Comparison of ENCODE assay signal across 8 cellular contexts in the genomic region with DNA sequence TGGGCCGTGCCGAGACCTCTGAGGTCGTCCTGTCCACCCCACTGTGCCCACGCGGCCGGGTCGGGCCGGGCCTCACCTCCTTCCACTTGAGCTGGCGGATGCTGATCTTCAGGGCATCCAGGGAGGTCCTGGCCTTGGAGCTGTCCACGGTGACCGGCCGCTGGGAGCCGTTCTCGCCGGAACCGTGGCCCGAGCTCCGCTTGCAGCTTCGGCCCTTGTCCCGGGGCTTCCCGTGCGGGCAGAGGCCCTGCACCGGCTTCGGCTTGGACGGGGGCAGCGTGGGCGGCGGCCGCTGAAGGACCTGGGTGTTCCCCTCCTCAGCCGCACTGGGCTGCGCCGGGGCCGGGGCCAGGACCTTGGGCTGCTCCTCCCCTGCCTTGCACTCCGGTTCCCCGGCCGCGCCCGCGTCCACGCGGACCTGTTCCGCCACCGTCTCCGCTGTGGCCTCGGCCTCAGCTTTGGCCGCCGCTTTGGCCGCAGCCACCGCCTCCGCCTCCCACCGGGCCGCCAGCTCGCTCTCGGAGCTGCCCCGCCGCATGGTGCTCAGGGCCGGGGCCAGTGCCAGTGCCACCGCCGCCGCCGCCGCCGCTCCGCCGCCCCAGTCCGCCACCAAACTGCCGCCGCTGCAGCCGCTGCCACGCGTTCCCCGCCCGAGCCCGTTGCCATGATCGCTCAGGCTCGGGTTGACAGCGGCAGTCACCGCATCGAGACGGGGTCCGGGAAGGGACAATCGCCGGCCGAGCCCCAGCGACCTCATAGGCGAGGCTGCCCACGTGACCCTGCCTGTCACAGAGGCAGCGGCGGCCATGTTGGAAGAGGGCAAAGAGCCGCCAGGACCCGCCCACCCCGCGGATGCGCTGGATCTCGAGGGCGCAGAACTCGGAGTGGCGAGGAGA. TPM values are rescaled to one million over a fixed set of nuclear protein-coding genes. Genes with fewer than 3 reads are reported as not detected.
DNase-seq lines count a peak whose midpoint lies in the region; ATAC-seq and TF ChIP-seq lines count a peak whose summit lies in the region.

A gene with protein sequence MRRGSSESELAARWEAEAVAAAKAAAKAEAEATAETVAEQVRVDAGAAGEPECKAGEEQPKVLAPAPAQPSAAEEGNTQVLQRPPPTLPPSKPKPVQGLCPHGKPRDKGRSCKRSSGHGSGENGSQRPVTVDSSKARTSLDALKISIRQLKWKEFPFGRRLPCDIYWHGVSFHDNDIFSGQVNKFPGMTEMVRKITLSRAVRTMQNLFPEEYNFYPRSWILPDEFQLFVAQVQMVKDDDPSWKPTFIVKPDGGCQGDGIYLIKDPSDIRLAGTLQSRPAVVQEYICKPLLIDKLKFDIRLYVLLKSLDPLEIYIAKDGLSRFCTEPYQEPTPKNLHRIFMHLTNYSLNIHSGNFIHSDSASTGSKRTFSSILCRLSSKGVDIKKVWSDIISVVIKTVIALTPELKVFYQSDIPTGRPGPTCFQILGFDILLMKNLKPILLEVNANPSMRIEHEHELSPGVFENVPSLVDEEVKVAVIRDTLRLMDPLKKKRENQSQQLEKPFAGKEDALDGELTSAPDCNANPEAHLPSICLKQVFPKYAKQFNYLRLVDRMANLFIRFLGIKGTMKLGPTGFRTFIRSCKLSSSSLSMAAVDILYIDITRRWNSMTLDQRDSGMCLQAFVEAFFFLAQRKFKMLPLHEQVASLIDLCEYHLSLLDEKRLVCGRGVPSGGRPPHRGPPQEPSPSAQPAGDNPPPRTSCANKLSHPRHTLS (minus strand): TSS at position 698 of the 896 bp plus-strand sequence. CDS start 160 bp downstream, at position 538.

- H3K9me3 ChIP-seq in DND-41 (ENCODE audit: insufficient read depth, low read length, severe bottlenecking) (no peaks in the 10 kb centered on the region), KOPT-K1 (ENCODE audit: insufficient read depth, low read length, poor library complexity, severe bottlenecking) (no peaks in the 10 kb centered on the region), Peyer's patch (no peaks in the 10 kb centered on the region), fibroblast of lung (ENCODE audit: control insufficient read depth, insufficient read depth, low read depth, low read length) (no peaks in the 10 kb centered on the region)

- peaks cover 10% of the 10 kb centered on the region for H3K27me3 Mint-ChIP-seq in activated T-helper 1 cell treated with anti-CD3 and anti-CD28 coated beads, Interleukin-12 subunit alpha, Interleukin-12 subunit beta, Interleukin-2, Interleukin-4 antibody, amounts not matched to agents 30 ng/mL and 10 ng/mL and 1 ng/mL, durations not matched to agents 14 hours and 24 hours and 36 hours (ENCODE audit: insufficient read depth)
- peaks cover 0 to 4% (median 0%) of the 10 kb centered on the region in 5 donors for H3K27me3 Mint-ChIP-seq in naive thymus-derived CD8-positive, alpha-beta T cell
- H3K27me3 Mint-ChIP-seq in stimulated activated naive B cell treated with anti-CD40 and anti-IgM and Interleukin-4, amounts not matched to agents 10 μg/mL and 1 μg/mL and 100 μg/mL, for 72 hours, result peaks cover 14 to 17% of the 10 kb centered on the region in 2 donors

- H3K9me3 Mint-ChIP-seq in activated T-helper 1 cell treated with anti-CD3 and anti-CD28 coated beads, Interleukin-12 subunit alpha, Interleukin-12 subunit beta, Interleukin-2, Interleukin-4 antibody, amounts not matched to agents 30 ng/mL and 10 ng/mL and 1 ng/mL, durations not matched to agents 14 hours and 24 hours and 36 hours, result no peaks in the 10 kb centered on the region
- no peaks in the 10 kb centered on the region for H3K9me3 Mint-ChIP-seq in naive thymus-derived CD8-positive, alpha-beta T cell
- no peaks in the 10 kb centered on the region for H3K9me3 Mint-ChIP-seq in stimulated activated naive B cell treated with anti-CD40 and anti-IgM and Interleukin-4, amounts not matched to agents 10 μg/mL and 1 μg/mL and 100 μg/mL, for 72 hours

- H3K9ac ChIP-seq in DND-41 (ENCODE audit: low read depth, low read length) (peak within 1 kb of the TSS; percentile 68), fibroblast of lung (ENCODE audit: insufficient read depth, low read length) (peak within 1 kb of the TSS; percentile 73)

- H2AFZ ChIP-seq in DND-41 (ENCODE audit: low read depth, low read length), result peak within 1 kb of the TSS; percentile 86
- H2AFZ ChIP-seq in fibroblast of lung (ENCODE audit: low read length), result peak within 1 kb of the TSS; percentile 54

- DNase-seq in DND-41 (peak; percentile 93), Peyer's patch (peak; percentile 98 to 99 (median 98)), fibroblast of lung (ENCODE audit: low read depth in 2 of 2) (peak; percentile 92 to 93)
- peak; percentile 95 for DNase-seq in activated T-helper 1 cell treated with anti-CD3 and anti-CD28 coated beads, Interleukin-12 subunit alpha, Interleukin-12 subunit beta, Interleukin-2, Interleukin-4 antibody, amounts not matched to agents 30 ng/mL and 10 ng/mL and 1 ng/mL, durations not matched to agents 14 hours and 24 hours and 36 hours (ENCODE audit: low spot score)
- peak; percentile 93 to 98 (median 96) for DNase-seq in naive thymus-derived CD8-positive, alpha-beta T cell
- DNase-seq in stimulated activated naive B cell treated with anti-CD40 and anti-IgM and Interleukin-4, amounts not matched to agents 10 μg/mL and 1 μg/mL and 100 μg/mL, for 72 hours, result peak; percentile 93

- H3K4me1 Mint-ChIP-seq in activated T-helper 1 cell treated with anti-CD3 and anti-CD28 coated beads, Interleukin-12 subunit alpha, Interleukin-12 subunit beta, Interleukin-2, Interleukin-4 antibody, amounts not matched to agents 30 ng/mL and 10 ng/mL and 1 ng/mL, durations not matched to agents 14 hours and 24 hours and 36 hours (ENCODE audit: low read depth), result peaks cover 25% of the 10 kb centered on the region
- peaks cover 32 to 57% (median 49%) of the 10 kb centered on the region in 4 donors for H3K4me1 Mint-ChIP-seq in naive thymus-derived CD8-positive, alpha-beta T cell
- peaks cover 34 to 54% of the 10 kb centered on the region in 2 donors for H3K4me1 Mint-ChIP-seq in stimulated activated naive B cell treated with anti-CD40 and anti-IgM and Interleukin-4, amounts not matched to agents 10 μg/mL and 1 μg/mL and 100 μg/mL, for 72 hours

- POLR2A ChIA-PET in naive thymus-derived CD8-positive, alpha-beta T cell (lab: Charles Lee), result interaction anchor here (0.5 to 1.7 kb wide), 2 partner anchors 254 to 1441 kb away, joined by 4 read pairs; no protein-coding TSS in a partner anchor

- H3K36me3 ChIP-seq in DND-41 (ENCODE audit: insufficient read depth, low read length) (no peaks in the 10 kb centered on the region), KOPT-K1 (ENCODE audit: insufficient read depth, low read length) (no peaks in the 10 kb centered on the region), Peyer's patch (no peaks in the 10 kb centered on the region), fibroblast of lung (ENCODE audit: control insufficient read depth, insufficient read depth, low read length) (no peaks in the 10 kb centered on the region)

- no peaks in the 10 kb centered on the region for H3K27me3 ChIP-seq in DND-41 (ENCODE audit: insufficient read depth, low read length, poor library complexity)
- no peaks in the 10 kb centered on the region for H3K27me3 ChIP-seq in Peyer's patch
- H3K27me3 ChIP-seq in fibroblast of lung (ENCODE audit: control insufficient read depth, insufficient read depth, low read length), result peaks cover 6% of the 10 kb centered on the region

- peaks cover 3% of the 10 kb centered on the region; the same call in 1 of the 2 replicates for H3K79me2 ChIP-seq in DND-41 (ENCODE audit: insufficient read depth, low read length)
- H3K79me2 ChIP-seq in fibroblast of lung (ENCODE audit: control insufficient read depth, insufficient read depth, low read length), result peaks cover 24% of the 10 kb centered on the region

- peaks cover 3% of the 10 kb centered on the region; the same call in 1 of the 2 replicates for H4K20me1 ChIP-seq in DND-41 (ENCODE audit: insufficient read depth, low read length)
- H4K20me1 ChIP-seq in fibroblast of lung (ENCODE audit: control insufficient read depth, extremely low read depth, insufficient read depth, low read length), result no peaks in the 10 kb centered on the region

- peak within 1 kb of the TSS; percentile 59 to 73; a peak in 3 of 4 replicates for H3K4me3 ChIP-seq in DND-41 (ENCODE audit: low read depth in 1 of 2, low read length in 2 of 2)
- H3K4me3 ChIP-seq in Peyer's patch, result peak within 1 kb of the TSS; percentile 88 to 97 (median 94)
- H3K4me3 ChIP-seq in fibroblast of lung (replicated peaks in 1 of 4; ENCODE audit: control extremely low read depth in 1 of 4, insufficient read depth in 1 of 4, low read depth in 3 of 4, low read length in 4 of 4), result peak within 1 kb of the TSS; percentile 71 to 83 (median 78)

- H3K4me3 Mint-ChIP-seq in activated T-helper 1 cell treated with anti-CD3 and anti-CD28 coated beads, Interleukin-12 subunit alpha, Interleukin-12 subunit beta, Interleukin-2, Interleukin-4 antibody, amounts not matched to agents 30 ng/mL and 10 ng/mL and 1 ng/mL, durations not matched to agents 14 hours and 24 hours and 36 hours, result peak within 1 kb of the TSS; percentile 84
- peak within 1 kb of the TSS; percentile 85 to 96 (median 92) for H3K4me3 Mint-ChIP-seq in naive thymus-derived CD8-positive, alpha-beta T cell
- H3K4me3 Mint-ChIP-seq in stimulated activated naive B cell treated with anti-CD40 and anti-IgM and Interleukin-4, amounts not matched to agents 10 μg/mL and 1 μg/mL and 100 μg/mL, for 72 hours, result peak within 1 kb of the TSS; percentile 90 to 91

- H3K4me1 ChIP-seq in DND-41 (ENCODE audit: insufficient read depth, low read length) (peaks cover 32% of the 10 kb centered on the region), Peyer's patch (peaks cover 0 to 33% (median 14%) of the 10 kb centered on the region in 4 donors), fibroblast of lung (ENCODE audit: control insufficient read depth, extremely low read depth, insufficient read depth, low read length) (peaks cover 15% of the 10 kb centered on the region)

- H3K27ac ChIP-seq in DND-41 (ENCODE audit: low read length) (no peak within 1 kb of the TSS; the same call in 1 of the 2 replicates), KOPT-K1 (ENCODE audit: low read depth, low read length, poor library complexity, severe bottlenecking) (peak within 1 kb of the TSS; percentile 45), Peyer's patch (peak within 1 kb of the TSS; percentile 46 to 83 (median 74)), fibroblast of lung (ENCODE audit: insufficient read depth, low read length) (peak within 1 kb of the TSS; percentile 49)

- H3K36me3 Mint-ChIP-seq in activated T-helper 1 cell treated with anti-CD3 and anti-CD28 coated beads, Interleukin-12 subunit alpha, Interleukin-12 subunit beta, Interleukin-2, Interleukin-4 antibody, amounts not matched to agents 30 ng/mL and 10 ng/mL and 1 ng/mL, durations not matched to agents 14 hours and 24 hours and 36 hours (ENCODE audit: low read depth), result peaks cover 5% of the 10 kb centered on the region
- H3K36me3 Mint-ChIP-seq in naive thymus-derived CD8-positive, alpha-beta T cell, result peaks cover 0 to 4% (median 0%) of the 10 kb centered on the region in 3 donors
- H3K36me3 Mint-ChIP-seq in stimulated activated naive B cell treated with anti-CD40 and anti-IgM and Interleukin-4, amounts not matched to agents 10 μg/mL and 1 μg/mL and 100 μg/mL, for 72 hours, result peaks cover 6 to 21% of the 10 kb centered on the region in 2 donors

- intact Hi-C loops in activated T-helper 1 cell treated with anti-CD3 and anti-CD28 coated beads, Interleukin-12 subunit alpha, Interleukin-12 subunit beta, Interleukin-2, Interleukin-4 antibody, amounts not matched to agents 30 ng/mL and 10 ng/mL and 1 ng/mL, durations not matched to agents 14 hours and 24 hours and 36 hours (cut with micrococcal nuclease), result loop anchor here (1.0 to 10.0 kb wide), 10 partner anchors 42 to 1512 kb away; a partner anchor contains a TSS

- ATAC-seq in DND-41 (ENCODE audit: insufficient read depth, low read depth) (peak; percentile 93), GM21825 (IDR thresholded peaks at IDR 0.05; ENCODE audit: unreplicated experiment) (peak; percentile 89)
- peak; percentile 95 to 97 for ATAC-seq in naive thymus-derived CD8-positive, alpha-beta T cell
- peak; percentile 94 to 96 for ATAC-seq in stimulated activated naive B cell treated with anti-CD40 and anti-IgM and Interleukin-4, amounts not matched to agents 10 μg/mL and 1 μg/mL and 100 μg/mL, for 72 hours (replicated peaks)

- TF ChIP-seq CTCF in DND-41 (IDR thresholded peaks at IDR 0.05; ENCODE audit: borderline replicate concordance, extremely low read depth, low read length, poor library complexity, severe bottlenecking) (no peak), Peyer's patch (IDR thresholded peaks at IDR 0.05) (no peak), fibroblast of lung (conservative IDR thresholded peaks at IDR 0.05 in 1 of 2, IDR thresholded peaks at IDR 0.05 in 1 of 2; ENCODE audit: low read depth in 1 of 2, low read length in 2 of 2) (no peak)

- peak within 1 kb of the TSS; percentile 73 for H3K27ac Mint-ChIP-seq in activated T-helper 1 cell treated with anti-CD3 and anti-CD28 coated beads, Interleukin-12 subunit alpha, Interleukin-12 subunit beta, Interleukin-2, Interleukin-4 antibody, amounts not matched to agents 30 ng/mL and 10 ng/mL and 1 ng/mL, durations not matched to agents 14 hours and 24 hours and 36 hours
- peak within 1 kb of the TSS; percentile 60 to 94 (median 84) for H3K27ac Mint-ChIP-seq in naive thymus-derived CD8-positive, alpha-beta T cell
- peak within 1 kb of the TSS; percentile 85 for H3K27ac Mint-ChIP-seq in stimulated activated naive B cell treated with anti-CD40 and anti-IgM and Interleukin-4, amounts not matched to agents 10 μg/mL and 1 μg/mL and 100 μg/mL, for 72 hours

- TF ChIP-seq POLR2A in Peyer's patch (IDR thresholded peaks at IDR 0.05), result peak in 1 of 2 donors; percentile 45

- H3K4me2 ChIP-seq in DND-41 (ENCODE audit: insufficient read depth, low read length), result peak within 1 kb of the TSS; percentile 92
- H3K4me2 ChIP-seq in fibroblast of lung (ENCODE audit: extremely low read depth, insufficient read depth, low read length), result peak within 1 kb of the TSS; percentile 95

RNA-seq across cellular contexts. Expression of the gene that starts here (rescaled TPM):
- total RNA-seq in Peyer's patch, result 1 to 10 TPM; 3.0 to 9.9 (median 7.4) TPM
- 3.0 and 4.5 TPM in 2 replicates for total RNA-seq in activated T-helper 1 cell treated with anti-CD3 and anti-CD28 coated beads, Interleukin-12 subunit alpha, Interleukin-12 subunit beta, Interleukin-2, Interleukin-4 antibody, amounts not matched to agents 30 ng/mL and 10 ng/mL and 1 ng/mL, durations not matched to agents 14 hours and 24 hours and 36 hours
- 3.9 and 4.8 TPM in 2 replicates for total RNA-seq in fibroblast of lung
- polyA plus RNA-seq in fibroblast of lung, result 3.9 and 5.4 TPM in 2 replicates
- 3.7 and 4.9 TPM in 2 replicates for polyA plus RNA-seq in fibroblast of lung (2012)
- 3.8 and 9.6 TPM in 2 replicates for polyA minus RNA-seq in fibroblast of lung (ENCODE audit: low replicate concordance)
- total RNA-seq in naive thymus-derived CD8-positive, alpha-beta T cell, result 1 to 10 TPM; 3.2 to 3.8 TPM
- polyA plus RNA-seq in naive thymus-derived CD8-positive, alpha-beta T cell, result 1 to 10 TPM; 2.6 to 6.9 (median 6.1) TPM
